9 cellular contexts compared by ENCODE assay signal in genomic region chr16:67431805-67432476, GRCh38. TPM values are rescaled to one million over a fixed set of nuclear protein-coding genes. Genes with fewer than 3 reads are reported as not detected.
DNase-seq lines count a peak whose midpoint lies in the region; TF ChIP-seq lines count a peak whose summit lies in the region.
"Had no signal": no experiment of that assay in that cellular context is flagged by ENCODE, and none has a peak within 500 bp of the region (broad histone marks: within the 10 kb centered on the region; RNA-seq: fewer than 3 reads in every experiment).

No MANE protein-coding gene starts in this region.

- peak overlapping the region in 1 of 2 donors; percentile 46 for H3K4me3 ChIP-seq in foreskin fibroblast (ENCODE audit: low read depth in 1 of 2, low read length in 2 of 2)

- H3K27ac Mint-ChIP-seq in activated CD4-positive, alpha-beta T cell treated with anti-CD3 and anti-CD28 coated beads, Interleukin-2, amount 10 ng/mL, durations not matched to agents 7 days and 5 days: no peak overlapping the region

- peaks cover 35% of the 10 kb centered on the region for H3K27me3 Mint-ChIP-seq in activated CD4-positive, alpha-beta T cell treated with anti-CD3 and anti-CD28 coated beads, Interleukin-2, amount 10 ng/mL, durations not matched to agents 7 days and 5 days

- H3K27ac ChIP-seq in VCaP (peak overlapping the region; percentile 75), substantia nigra (ENCODE audit: low read depth, low read length, poor library complexity, severe bottlenecking) (peak overlapping the region; percentile 45)

- no peaks in the 10 kb centered on the region for H3K36me3 Mint-ChIP-seq in activated CD4-positive, alpha-beta T cell treated with anti-CD3 and anti-CD28 coated beads, Interleukin-2, amount 10 ng/mL, durations not matched to agents 7 days and 5 days (ENCODE audit: low read depth)

- H3K4me3 Mint-ChIP-seq in activated CD4-positive, alpha-beta T cell treated with anti-CD3 and anti-CD28 coated beads, Interleukin-2, amount 10 ng/mL, durations not matched to agents 7 days and 5 days: peak overlapping the region; percentile 40

- DNase-seq in activated CD4-positive, alpha-beta T cell treated with anti-CD3 and anti-CD28 coated beads, Interleukin-2, amount 10 ng/mL, durations not matched to agents 7 days and 5 days: no peak
- DNase-seq in activated CD4-positive, alpha-beta T cell treated with anti-CD3 and anti-CD28 coated beads for 1 hour: no peak
- DNase-seq in iPS-NIHi7 (ENCODE audit: extremely low spot score) (peak; percentile 75), substantia nigra (lab: John Stamatoyannopoulos, UW) (no peak), foreskin fibroblast (no peak), G401 (ENCODE audit: low spot score) (no peak), NCI-H226 (no peak)
- DNase-seq: GF-D8 had no signal

- H3K9me3 Mint-ChIP-seq in activated CD4-positive, alpha-beta T cell treated with anti-CD3 and anti-CD28 coated beads, Interleukin-2, amount 10 ng/mL, durations not matched to agents 7 days and 5 days: no peaks in the 10 kb centered on the region

- POLR2A ChIA-PET in activated CD4-positive, alpha-beta T cell treated with anti-CD3 and anti-CD28 coated beads, Interleukin-2, amount 10 ng/mL, durations not matched to agents 7 days and 5 days (lab: Charles Lee): no interaction called here

- in situ Hi-C loops in G401 (cut with HindIII; ENCODE audit: low sequenced_read_pairs): no loop called here

- CTCF ChIA-PET in activated CD4-positive, alpha-beta T cell treated with anti-CD3 and anti-CD28 coated beads, Interleukin-2, amount 10 ng/mL, durations not matched to agents 7 days and 5 days (lab: Charles Lee): interaction anchor here (1.0 kb wide), 1 partner anchor 9 kb away, joined by 3 read pairs; no protein-coding TSS in a partner anchor

- TF ChIP-seq CTCF in VCaP (conservative IDR thresholded peaks at IDR 0.05) (no peak), foreskin fibroblast (IDR thresholded peaks at IDR 0.05; ENCODE audit: low read depth, low read length) (no peak)

- H3K4me1 Mint-ChIP-seq in activated CD4-positive, alpha-beta T cell treated with anti-CD3 and anti-CD28 coated beads, Interleukin-2, amount 10 ng/mL, durations not matched to agents 7 days and 5 days: peaks cover 8% of the 10 kb centered on the region

RNA-seq across cellular contexts. Expression of gene HSD11B2, which starts 1.0 kb away (rescaled TPM):
- total RNA-seq in activated CD4-positive, alpha-beta T cell treated with anti-CD3 and anti-CD28 coated beads, Interleukin-2, amount 10 ng/mL, durations not matched to agents 7 days and 5 days: not detected
- total RNA-seq in G401 (2014; rRNA removed; shearing (Covaris generic)): not detected in 2 replicates

RNA-seq across cellular contexts. Expression of gene ZDHHC1, which starts 15.7 kb away (rescaled TPM):
- total RNA-seq in activated CD4-positive, alpha-beta T cell treated with anti-CD3 and anti-CD28 coated beads, Interleukin-2, amount 10 ng/mL, durations not matched to agents 7 days and 5 days: under 1 TPM; 0.22 to 0.29 TPM
- 5.8 and 7.0 TPM in 2 replicates for total RNA-seq in G401 (2014; rRNA removed; shearing (Covaris generic))

RNA-seq across cellular contexts. Expression of gene TPPP3, which starts 38.6 kb away (rescaled TPM):
- not detected for total RNA-seq in activated CD4-positive, alpha-beta T cell treated with anti-CD3 and anti-CD28 coated beads, Interleukin-2, amount 10 ng/mL, durations not matched to agents 7 days and 5 days
- total RNA-seq in G401 (2014; rRNA removed; shearing (Covaris generic)): 1.6 and 1.8 TPM in 2 replicates

RNA-seq across cellular contexts. Expression of gene ATP6V0D1, which starts 49.0 kb away (rescaled TPM):
- total RNA-seq in activated CD4-positive, alpha-beta T cell treated with anti-CD3 and anti-CD28 coated beads, Interleukin-2, amount 10 ng/mL, durations not matched to agents 7 days and 5 days: 10 to 100 TPM; 52.1 to 60.3 TPM
- 91.8 and 119 TPM in 2 replicates for total RNA-seq in G401 (2014; rRNA removed; shearing (Covaris generic))

RNA-seq across cellular contexts. Expression of gene AGRP, which starts 51.4 kb away (rescaled TPM):
- not detected for total RNA-seq in activated CD4-positive, alpha-beta T cell treated with anti-CD3 and anti-CD28 coated beads, Interleukin-2, amount 10 ng/mL, durations not matched to agents 7 days and 5 days
- total RNA-seq in G401 (2014; rRNA removed; shearing (Covaris generic)): not detected in 2 replicates
